In genomic region chr13:20348645-20349408, GRCh38 we compare ENCODE assay signal across 1 cellular context.
TF ChIP-seq lines count a peak whose summit lies in the region.

No MANE protein-coding gene starts in this region.

TF ChIP-seq in H1, 55 proteins besides CTCF, POLR2A, EP300 and RAD21:
- TF ChIP-seq KDM5A (IDR thresholded peaks at IDR 0.05; ENCODE audit: low read length) (no peak), EGR1 (IDR thresholded peaks at IDR 0.05; ENCODE audit: borderline replicate concordance, low read depth, low read length) (no peak), RFX5 (IDR thresholded peaks at IDR 0.05; ENCODE audit: borderline replicate concordance, low read depth, low read length) (no peak), TEAD4 (IDR thresholded peaks at IDR 0.05; ENCODE audit: low read depth, low read length) (no peak), TAF7 (optimal IDR thresholded peaks at IDR 0.05; ENCODE audit: borderline replicate concordance, low read depth, low read length) (no peak), HDAC6 (IDR thresholded peaks at IDR 0.05; ENCODE audit: low read depth, low read length) (no peak), SAP30 (IDR thresholded peaks at IDR 0.05; ENCODE audit: insufficient read depth, insufficient replicate concordance, low read length) (no peak), BACH1 (IDR thresholded peaks at IDR 0.05; ENCODE audit: low read length) (no peak), SP2 (IDR thresholded peaks at IDR 0.05; ENCODE audit: low read length) (no peak), ASH2L (IDR thresholded peaks at IDR 0.05; ENCODE audit: low read length) (no peak), CEBPB (IDR thresholded peaks at IDR 0.05; ENCODE audit: low read depth, low read length) (no peak), MAX (IDR thresholded peaks at IDR 0.05) (no peak), RXRA (IDR thresholded peaks at IDR 0.05; ENCODE audit: insufficient read depth, low read depth, low read length) (no peak), E2F6 (IDR thresholded peaks at IDR 0.05) (no peak), GABPA (IDR thresholded peaks at IDR 0.05; ENCODE audit: borderline replicate concordance, insufficient read depth, low read length) (no peak), SUZ12 (IDR thresholded peaks at IDR 0.05; ENCODE audit: low read length) (no peak), POLR2AphosphoS5 (IDR thresholded peaks at IDR 0.05; ENCODE audit: low read depth, low read length) (no peak), FOSL1 (IDR thresholded peaks at IDR 0.05; ENCODE audit: insufficient read depth, low read depth, low read length) (no peak)
